1 cellular context compared by ENCODE assay signal in the genomic region with DNA sequence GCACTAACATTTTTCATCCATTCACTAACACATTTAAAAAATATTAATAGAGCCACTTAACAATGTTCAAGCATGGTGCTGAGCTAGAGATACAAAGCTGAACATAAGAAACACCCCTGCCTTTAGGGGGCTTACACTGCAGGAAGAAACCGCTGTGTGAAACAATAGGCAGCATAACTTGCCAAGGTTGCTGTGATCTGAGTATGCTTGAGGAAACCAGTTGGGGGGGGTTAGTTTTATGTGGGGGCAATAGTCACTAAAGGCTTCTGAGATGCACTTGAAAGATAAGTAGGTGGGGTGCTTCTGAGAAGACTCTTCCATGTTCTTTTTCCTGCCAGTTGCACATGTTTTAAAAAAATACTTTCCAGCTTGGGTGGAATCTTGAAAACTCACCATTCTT.
A peak's percentile ranks its signal among the peaks of the same experiment; 100 is the strongest.
TF ChIP-seq lines count a peak whose summit lies in the region.

No MANE protein-coding gene starts in this region.

TF ChIP-seq in endothelial cell of umbilical vein, 7 proteins besides CTCF, POLR2A, EP300 and RAD21:
- TF ChIP-seq, protein P1, sequence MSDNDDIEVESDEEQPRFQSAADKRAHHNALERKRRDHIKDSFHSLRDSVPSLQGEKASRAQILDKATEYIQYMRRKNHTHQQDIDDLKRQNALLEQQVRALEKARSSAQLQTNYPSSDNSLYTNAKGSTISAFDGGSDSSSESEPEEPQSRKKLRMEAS (IDR thresholded peaks at IDR 0.05; ENCODE audit: insufficient read depth, insufficient read length), result no peak
- peak; percentile 86 for TF ChIP-seq GATA2 (IDR thresholded peaks at IDR 0.05; ENCODE audit: insufficient read depth, insufficient read length, low read depth, low read length)
TF ChIP-seq in endothelial cell of umbilical vein: peak in this region for 1.
